11 cellular contexts compared by ENCODE assay signal in the genomic region with DNA sequence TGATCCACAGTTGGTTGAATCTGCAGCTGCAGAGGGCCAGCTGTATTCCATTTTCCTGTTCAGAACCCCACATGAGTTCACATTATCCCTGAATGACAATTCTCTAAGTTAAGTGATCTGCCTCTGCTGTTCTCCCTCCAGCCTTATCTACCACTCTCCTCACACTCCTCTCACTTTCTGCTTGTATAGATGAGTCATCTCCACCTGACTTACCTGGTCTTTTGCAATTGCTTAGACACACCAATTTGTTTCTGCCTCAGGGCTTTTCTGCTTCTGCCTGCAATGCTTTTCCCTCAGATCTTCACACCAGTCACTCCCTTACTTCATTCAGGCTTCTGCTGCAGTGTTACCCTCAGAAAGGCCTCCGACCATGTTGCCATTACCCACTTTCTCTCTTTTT.
DNase-seq lines count a peak whose midpoint lies in the region; ATAC-seq and TF ChIP-seq lines count a peak whose summit lies in the region.
"Had no signal": no experiment of that assay in that cellular context is flagged by ENCODE, and none has a peak within 500 bp of the region (broad histone marks: within the 10 kb centered on the region; RNA-seq: fewer than 3 reads in every experiment).

No MANE protein-coding gene starts in this region.

- peak overlapping the region in 5 of 7 donors; percentile 7 to 59 (median 45) for H3K27ac Mint-ChIP-seq in CD4-positive, alpha-beta memory T cell
- no peak overlapping the region for H3K27ac Mint-ChIP-seq in activated naive CD8-positive, alpha-beta T cell treated with anti-CD3 and anti-CD28 coated beads, Interleukin-2, amount 50 U/mL, for 24 hours
- H3K27ac Mint-ChIP-seq in osteocyte (ENCODE audit: unreplicated experiment), result no peak overlapping the region
- H3K27ac Mint-ChIP-seq: activated CD4-positive, alpha-beta T cell treated with anti-CD3 and anti-CD28 coated beads, Interleukin-2, amount 10 ng/mL, durations not matched to agents 7 days and 5 days had no signal

- peaks cover 9% of the 10 kb centered on the region for H3K36me3 ChIP-seq in CD4-positive, alpha-beta memory T cell (ENCODE audit: insufficient read depth, low read length)

- no peak overlapping the region for H3K27ac ChIP-seq in CD4-positive, alpha-beta memory T cell (ENCODE audit: low read depth, low read length)

- intact Hi-C loops in CD4-positive, alpha-beta memory T cell (cut with micrococcal nuclease), result loop anchor here (5.0 kb wide), 1 partner anchor 306 kb away; no protein-coding TSS in a partner anchor
- intact Hi-C loops in left colon (cut with DNase I, micrococcal nuclease), result no loop called here

- H3K4me3 ChIP-seq in CD4-positive, alpha-beta memory T cell (ENCODE audit: low read length in 2 of 2), result no peak overlapping the region

- H3K4me1 ChIP-seq in CD4-positive, alpha-beta memory T cell (ENCODE audit: insufficient read depth, low read length), result no peaks in the 10 kb centered on the region

- H3K36me3 Mint-ChIP-seq in CD4-positive, alpha-beta memory T cell, result peaks cover 26 to 50% of the 10 kb centered on the region in 2 donors
- H3K36me3 Mint-ChIP-seq in activated naive CD8-positive, alpha-beta T cell treated with anti-CD3 and anti-CD28 coated beads, Interleukin-2, amount 50 U/mL, for 24 hours (ENCODE audit: low read depth), result peaks cover 16% of the 10 kb centered on the region
- H3K36me3 Mint-ChIP-seq in osteocyte (ENCODE audit: unreplicated experiment), result peaks cover 18% of the 10 kb centered on the region

- no peak for DNase-seq in CD4-positive, alpha-beta memory T cell
- DNase-seq in HT1080 (ENCODE audit: low read depth) (peak; percentile 13), left colon (no peak), osteocyte (ENCODE audit: extremely low spot score, unreplicated experiment) (no peak), anterior cingulate cortex (lab: John Stamatoyannopoulos, UW) (no peak)
- DNase-seq in activated naive CD8-positive, alpha-beta T cell treated with anti-CD3 and anti-CD28 coated beads, Interleukin-2, amount 50 U/mL, for 24 hours, result no peak
- DNase-seq in stimulated activated CD4-positive, alpha-beta T cell treated with anti-CD3 and anti-CD28 coated beads, Interleukin-2, amount 100 ng/mL, for 24 hours, result no peak
- DNase-seq: activated CD4-positive, alpha-beta T cell treated with anti-CD3 and anti-CD28 coated beads, Interleukin-2, amount 10 ng/mL, durations not matched to agents 7 days and 5 days; C1 segment of cervical spinal cord; HCEC 1CT had no signal

- H3K4me1 Mint-ChIP-seq in CD4-positive, alpha-beta memory T cell, result peaks cover 5 to 15% (median 12%) of the 10 kb centered on the region in 4 donors
- H3K4me1 Mint-ChIP-seq in activated naive CD8-positive, alpha-beta T cell treated with anti-CD3 and anti-CD28 coated beads, Interleukin-2, amount 50 U/mL, for 24 hours, result peaks cover 37% of the 10 kb centered on the region
- H3K4me1 Mint-ChIP-seq in osteocyte (ENCODE audit: unreplicated experiment), result no peaks in the 10 kb centered on the region

- no peaks in the 10 kb centered on the region for H3K27me3 ChIP-seq in CD4-positive, alpha-beta memory T cell (ENCODE audit: insufficient read depth, low read length)

- no peak for TF ChIP-seq CTCF in osteocyte (IDR thresholded peaks at IDR 0.05)

- no peaks in the 10 kb centered on the region for H3K27me3 Mint-ChIP-seq in CD4-positive, alpha-beta memory T cell
- H3K27me3 Mint-ChIP-seq in activated naive CD8-positive, alpha-beta T cell treated with anti-CD3 and anti-CD28 coated beads, Interleukin-2, amount 50 U/mL, for 24 hours, result no peaks in the 10 kb centered on the region
- H3K27me3 Mint-ChIP-seq in osteocyte (ENCODE audit: unreplicated experiment), result no peaks in the 10 kb centered on the region
- H3K27me3 Mint-ChIP-seq: activated CD4-positive, alpha-beta T cell treated with anti-CD3 and anti-CD28 coated beads, Interleukin-2, amount 10 ng/mL, durations not matched to agents 7 days and 5 days had no signal

- peak; percentile 80 for ATAC-seq in activated naive CD8-positive, alpha-beta T cell treated with anti-CD3 and anti-CD28 coated beads, Interleukin-2, amount 50 U/mL, for 24 hours
- ATAC-seq in left colon (peak; percentile 52), GM19328 (IDR thresholded peaks at IDR 0.05; ENCODE audit: unreplicated experiment) (no peak)

- H3K9me3 ChIP-seq in CD4-positive, alpha-beta memory T cell (ENCODE audit: control insufficient read depth in 1 of 2, low read length in 2 of 2), result no peaks in the 10 kb centered on the region

- POLR2A ChIA-PET in CD4-positive, alpha-beta memory T cell (lab: Charles Lee; ENCODE audit: partially characterized antibody), result no interaction called here

- H3K4me3 Mint-ChIP-seq in CD4-positive, alpha-beta memory T cell, result no peak overlapping the region
- no peak overlapping the region for H3K4me3 Mint-ChIP-seq in activated naive CD8-positive, alpha-beta T cell treated with anti-CD3 and anti-CD28 coated beads, Interleukin-2, amount 50 U/mL, for 24 hours
- H3K4me3 Mint-ChIP-seq in osteocyte (ENCODE audit: unreplicated experiment), result no peak overlapping the region
- H3K4me3 Mint-ChIP-seq: activated CD4-positive, alpha-beta T cell treated with anti-CD3 and anti-CD28 coated beads, Interleukin-2, amount 10 ng/mL, durations not matched to agents 7 days and 5 days had no signal

- CTCF ChIA-PET in CD4-positive, alpha-beta memory T cell (lab: Charles Lee; ENCODE audit: partially characterized antibody), result no interaction called here

- no peaks in the 10 kb centered on the region for H3K9me3 Mint-ChIP-seq in CD4-positive, alpha-beta memory T cell
- H3K9me3 Mint-ChIP-seq in activated naive CD8-positive, alpha-beta T cell treated with anti-CD3 and anti-CD28 coated beads, Interleukin-2, amount 50 U/mL, for 24 hours, result no peaks in the 10 kb centered on the region
- H3K9me3 Mint-ChIP-seq in osteocyte (ENCODE audit: unreplicated experiment), result no peaks in the 10 kb centered on the region
- H3K9me3 Mint-ChIP-seq: activated CD4-positive, alpha-beta T cell treated with anti-CD3 and anti-CD28 coated beads, Interleukin-2, amount 10 ng/mL, durations not matched to agents 7 days and 5 days had no signal

Comparison
In these comparisons a context has a peak if more than half of its experiments do, and no peak if none do; other contexts are left out.
1. H3K27ac Mint-ChIP-seq: peak in CD4-positive, alpha-beta memory T cell (5 of 7); none in activated naive CD8-positive, alpha-beta T cell treated with anti-CD3 and anti-CD28 coated beads, Interleukin-2, amount 50 U/mL, for 24 hours (single experiment) and osteocyte (single experiment).